ENCODE assay signal across 12 cellular contexts in genomic region chr6:136114661-136115060, GRCh38.
DNase-seq lines count a peak whose midpoint lies in the region; ATAC-seq and TF ChIP-seq lines count a peak whose summit lies in the region.
"Had no signal": no experiment of that assay in that cellular context is flagged by ENCODE, and none has a peak within 500 bp of the region (broad histone marks: within the 10 kb centered on the region; RNA-seq: fewer than 3 reads in every experiment).

No MANE protein-coding gene starts in this region.

- no peak overlapping the region for H3K4me3 Mint-ChIP-seq in endothelial cell (ENCODE audit: unreplicated experiment)
- H3K4me3 Mint-ChIP-seq: activated naive CD8-positive, alpha-beta T cell had no signal

- 97% methylated on average over 5 of the region's 7 CpGs for WGBS in mesenchymal stem cell

- H3K4ac ChIP-seq in mesenchymal stem cell (ENCODE audit: low read depth in 1 of 2, low read length in 2 of 2), result no peak overlapping the region

- H4K8ac ChIP-seq in mesenchymal stem cell (ENCODE audit: low read length), result peak overlapping the region; percentile 67

- H3K9me3 Mint-ChIP-seq in endothelial cell (ENCODE audit: unreplicated experiment), result no peaks in the 10 kb centered on the region

- no peak overlapping the region for H2BK5ac ChIP-seq in mesenchymal stem cell (ENCODE audit: low read depth, low read length, poor library complexity, severe bottlenecking)

- no peak overlapping the region for H2BK15ac ChIP-seq in mesenchymal stem cell (ENCODE audit: low read depth, poor library complexity, severe bottlenecking)

- H2BK120ac ChIP-seq in mesenchymal stem cell (ENCODE audit: low read depth, low read length), result no peak overlapping the region

- peak overlapping the region; percentile 84 for H3K9ac ChIP-seq in mesenchymal stem cell (ENCODE audit: low read length)

- H3K79me1 ChIP-seq in mesenchymal stem cell (replicated peaks; ENCODE audit: low read length, poor library complexity, severe bottlenecking), result no peaks in the 10 kb centered on the region

- no peaks in the 10 kb centered on the region for H3K27me3 ChIP-seq in mesenchymal stem cell (ENCODE audit: control insufficient read depth in 1 of 2, insufficient read depth in 1 of 2, low read length in 2 of 2)

- no peak overlapping the region for H2AK5ac ChIP-seq in mesenchymal stem cell (ENCODE audit: low read length, severe bottlenecking)

- DNase-seq in COR-L47 (lab: John Stamatoyannopoulos, UW) (peak; percentile 60), NCI-H1436 treated with DMSO at 0.1 percent for 48 hours (lab: John Stamatoyannopoulos, UW) (peak; percentile 90), endothelial cell (ENCODE audit: low spot score) (no peak), mesenchymal stem cell (no peak)
- no peak for DNase-seq in stimulated activated naive CD4-positive, alpha-beta T cell (lab: John Stamatoyannopoulos, UW)
- DNase-seq: activated CD4-positive, CD25-positive, alpha-beta regulatory T cell treated with anti-CD3 and anti-CD28 coated beads, Interleukin-2, amount 50 U/mL, for 72 hours; foreskin melanocyte; HCEC 1CT had no signal

- H3K36me3 Mint-ChIP-seq in endothelial cell (ENCODE audit: low read depth, unreplicated experiment), result no peaks in the 10 kb centered on the region
- H3K36me3 Mint-ChIP-seq: activated naive CD8-positive, alpha-beta T cell had no signal

- H3K23ac ChIP-seq in mesenchymal stem cell (ENCODE audit: low read length in 2 of 2), result no peak overlapping the region

- H3K27ac Mint-ChIP-seq in endothelial cell (ENCODE audit: unreplicated experiment), result peak overlapping the region; percentile 96
- H3K27ac Mint-ChIP-seq: activated naive CD8-positive, alpha-beta T cell had no signal

- peak overlapping the region; percentile 43 for H4K91ac ChIP-seq in mesenchymal stem cell (ENCODE audit: low read length)

- no peak overlapping the region for H3K27ac ChIP-seq in mesenchymal stem cell (ENCODE audit: low read length, poor library complexity, severe bottlenecking)

- H2AFZ ChIP-seq in mesenchymal stem cell (ENCODE audit: low read depth, low read length), result no peak overlapping the region

- H3K36me3 ChIP-seq in mesenchymal stem cell (ENCODE audit: control insufficient read depth in 1 of 2, insufficient read depth in 2 of 2, low read depth in 1 of 2, low read length in 2 of 2), result peaks cover 0 to 42% of the 10 kb centered on the region in 2 experiments

- ATAC-seq in HG03139 (IDR thresholded peaks at IDR 0.05; ENCODE audit: unreplicated experiment) (no peak), GM18520 (IDR thresholded peaks at IDR 0.05; ENCODE audit: unreplicated experiment) (no peak), GM18867 (IDR thresholded peaks at IDR 0.05; ENCODE audit: unreplicated experiment) (no peak)

- H3K4me1 ChIP-seq in mesenchymal stem cell (ENCODE audit: control insufficient read depth, insufficient read depth, low read depth, low read length), result peaks cover 3% of the 10 kb centered on the region

- peaks cover 2% of the 10 kb centered on the region for H3K27me3 Mint-ChIP-seq in endothelial cell (ENCODE audit: unreplicated experiment)

- H3K4me3 ChIP-seq in mesenchymal stem cell (ENCODE audit: insufficient read depth in 1 of 2, low read depth in 1 of 2, low read length in 2 of 2), result no peak overlapping the region

- H3K18ac ChIP-seq in mesenchymal stem cell (ENCODE audit: low read depth in 1 of 2, low read length in 2 of 2), result peak overlapping the region in 1 of 2 experiments; percentile 64

- TF ChIP-seq CTCF in endothelial cell (IDR thresholded peaks at IDR 0.05; ENCODE audit: unreplicated experiment), result no peak

- no peak overlapping the region for H3K14ac ChIP-seq in mesenchymal stem cell (ENCODE audit: low read length in 2 of 2)

- H3K4me2 ChIP-seq in mesenchymal stem cell (ENCODE audit: low read length, poor library complexity, severe bottlenecking), result no peak overlapping the region

- H2BK12ac ChIP-seq in mesenchymal stem cell (ENCODE audit: low read length in 2 of 2), result peak overlapping the region in 1 of 2 experiments; percentile 74

- H3K9me3 ChIP-seq in mesenchymal stem cell (ENCODE audit: control insufficient read depth, low read length), result no peaks in the 10 kb centered on the region

- peaks cover 19% of the 10 kb centered on the region for H3K4me1 Mint-ChIP-seq in endothelial cell (ENCODE audit: unreplicated experiment)

Comparison
In these comparisons a context has a peak if more than half of its experiments do, and no peak if none do; other contexts are left out.
1. DNase-seq: peak in COR-L47 (single experiment) and NCI-H1436 treated with DMSO at 0.1 percent for 48 hours (single experiment); none in endothelial cell (single experiment), mesenchymal stem cell (single experiment) and stimulated activated naive CD4-positive, alpha-beta T cell (0 of 6).